In the genomic region with DNA sequence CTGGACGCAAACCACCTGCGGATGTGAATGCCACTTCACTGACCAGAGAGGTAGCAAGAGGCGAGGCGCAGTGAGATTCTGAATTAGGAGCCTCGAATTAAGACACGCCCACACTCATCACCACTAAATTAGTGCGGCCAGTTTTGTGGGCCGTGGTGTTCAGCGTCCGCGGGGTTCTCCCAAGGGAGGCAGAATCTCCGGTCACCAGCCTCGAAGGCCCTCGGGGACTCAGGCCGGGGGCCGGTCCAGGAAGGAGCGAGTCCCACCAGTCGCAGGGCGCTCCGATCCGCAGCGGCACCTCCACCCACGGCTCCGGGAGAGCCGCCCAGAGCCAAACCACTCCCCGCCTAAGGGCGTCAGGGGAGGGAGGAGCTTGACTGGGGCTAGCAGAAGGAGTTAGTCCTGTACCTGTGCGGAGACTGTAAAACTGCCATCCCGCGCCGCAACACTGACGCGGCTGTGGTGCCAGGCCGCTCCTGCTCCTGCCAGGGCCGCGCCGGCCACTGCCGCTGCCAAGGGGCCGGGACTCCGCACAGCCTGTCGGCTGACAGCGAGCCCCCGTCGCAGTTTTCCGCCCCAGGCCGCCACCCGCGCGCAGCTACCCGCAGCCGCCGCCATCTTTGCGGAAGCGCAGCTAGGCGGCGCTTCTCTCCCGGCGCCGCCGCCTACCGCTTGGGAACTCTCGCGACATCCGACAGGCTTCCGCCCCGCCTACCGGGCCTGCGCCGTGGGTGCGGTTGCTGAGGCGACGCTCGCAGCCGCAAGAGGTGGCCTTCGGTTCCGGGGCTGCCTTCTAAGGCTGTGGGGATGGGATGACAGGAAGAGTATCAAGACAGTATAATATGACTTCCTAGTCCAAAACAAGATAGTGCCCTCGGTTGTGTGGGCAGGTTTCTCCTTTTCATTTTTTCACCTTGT, we compare ENCODE assay signal across 8 cellular contexts. TPM values are rescaled to one million over a fixed set of nuclear protein-coding genes. Genes with fewer than 3 reads are reported as not detected.
DNase-seq lines count a peak whose midpoint lies in the region; ATAC-seq, FAIRE-seq and TF ChIP-seq lines count a peak whose summit lies in the region.

Gene MICU2 (minus strand): TSS at position 640 of the 918 bp plus-strand sequence. CDS start 22 bp downstream, at position 618.

- ATAC-seq in GM21515 (IDR thresholded peaks at IDR 0.05; ENCODE audit: unreplicated experiment): peak; percentile 96

- H3K4me3 ChIP-seq in epithelial cell of esophagus (ENCODE audit: low read length) (peak within 1 kb of the TSS; percentile 81), mononuclear cell (ENCODE audit: low read length) (peak within 1 kb of the TSS; percentile 71)

- peaks cover 18% of the 10 kb centered on the region for H3K4me1 ChIP-seq in mononuclear cell (ENCODE audit: insufficient read depth, low read length)

- DNase-seq in D721Med (ENCODE audit: insufficient read length, low spot score) (peak; percentile 49), HuH-7 (ENCODE audit: low spot score) (peak; percentile 97), OCI-M1 (lab: John Stamatoyannopoulos, UW) (peak; percentile 94), activated T-cell treated with anti-CD3 and anti-CD28 coated beads for 4 hours (peak; percentile 94), epithelial cell of esophagus (ENCODE audit: low read depth) (peak; percentile 95)
- DNase-seq in stimulated activated CD8-positive, alpha-beta memory T cell treated with anti-CD3 and anti-CD28 coated beads, Interleukin-4, amount 100 ng/mL, for 1 hour (ENCODE audit: low read depth in 2 of 2, low spot score in 1 of 2): peak; percentile 86 to 92

- no peak for FAIRE-seq in D721Med (lab: Jason Lieb, UNC)

- TF ChIP-seq CTCF in D721Med (IDR thresholded peaks at IDR 0.05; ENCODE audit: insufficient read depth, missing control alignments) (no peak), epithelial cell of esophagus (IDR thresholded peaks at IDR 0.05; ENCODE audit: insufficient read depth, low read depth, low read length, missing control alignments) (no peak)

- H3K9me3 ChIP-seq in mononuclear cell (ENCODE audit: low read depth, low read length): no peaks in the 10 kb centered on the region

- peaks cover 15% of the 10 kb centered on the region for H3K27me3 ChIP-seq in mononuclear cell (ENCODE audit: insufficient read depth, low read length)

RNA-seq across cellular contexts. Expression of gene MICU2, which starts in this region (rescaled TPM):
- 60.3 TPM for total RNA-seq in mononuclear cell

Comparison
In these comparisons a context has a peak if more than half of its experiments do, and no peak if none do; other contexts are left out.
1. Peak in every context shown above with its lines: DNase-seq, ATAC-seq and H3K4me3 ChIP-seq.